23 cellular contexts compared by ENCODE assay signal in the genomic region with DNA sequence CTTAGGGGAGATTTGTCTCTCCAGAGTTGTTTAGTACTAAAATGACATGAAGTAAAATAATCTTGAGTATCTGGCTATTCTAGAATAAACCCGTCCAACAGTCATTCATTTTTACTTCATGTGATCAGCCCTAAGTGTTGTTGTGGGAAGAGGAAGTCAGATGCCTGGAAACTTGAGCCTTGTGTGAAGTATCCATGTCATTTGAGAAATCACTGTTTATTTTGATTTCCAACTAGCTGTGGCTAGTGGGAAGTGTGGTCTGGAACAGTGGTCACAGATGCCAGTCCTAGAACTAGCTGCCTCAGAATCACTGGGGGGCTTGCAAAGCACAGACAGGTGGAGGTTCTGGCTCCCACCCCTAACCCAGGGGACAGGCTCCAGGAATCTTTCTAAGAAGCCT.
DNase-seq lines count a peak whose midpoint lies in the region; ATAC-seq and TF ChIP-seq lines count a peak whose summit lies in the region.
"Had no signal": no experiment of that assay in that cellular context is flagged by ENCODE, and none has a peak within 500 bp of the region (broad histone marks: within the 10 kb centered on the region; RNA-seq: fewer than 3 reads in every experiment).

No MANE protein-coding gene starts in this region.

- H3K4me2 ChIP-seq in mesenchymal stem cell (ENCODE audit: low read length, poor library complexity, severe bottlenecking) = no peak overlapping the region
- H3K4me2 ChIP-seq: PC-9 had no signal

- H3K18ac ChIP-seq in mesenchymal stem cell (ENCODE audit: low read depth in 1 of 2, low read length in 2 of 2) = no peak overlapping the region

- DNase-seq in Right ventricle myocardium inferior (ENCODE audit: missing footprints) (no peak), Right ventricle myocardium superior (no peak), endodermal cell (no peak), mesenchymal stem cell (peak; percentile 58), CD1c-positive myeloid dendritic cell (ENCODE audit: extremely low spot score) (no peak), DMS153 treated with DMSO at 0.1 percent for 48 hours (lab: John Stamatoyannopoulos, UW; ENCODE audit: unreplicated experiment) (no peak)
- no peak for DNase-seq in activated effector memory CD4-positive, alpha-beta T cell treated with anti-CD3 and anti-CD28 coated beads, Interleukin-2, amount 50 U/mL, for 16 hours
- DNase-seq: activated CD4-positive, alpha-beta T cell treated with anti-CD3 and anti-CD28 coated beads, Interleukin-2, amount 50 U/mL, for 48 hours; amygdala; GF-D8; GOT3; kidney glomerular epithelial cell; NCI-H1417; NCI-H226; PC-9; stimulated activated naive CD4-positive, alpha-beta T cell treated with Interleukin-2 at 50 U/mL for 16 hours; tibial artery had no signal

- no peak overlapping the region for H3K4me3 Mint-ChIP-seq in endodermal cell
- H3K4me3 Mint-ChIP-seq: T-helper 2 cell treated with Interferon-gamma antibody and Interleukin-4, amounts not matched to agents 5 μg/mL and 100 μg/mL, for 36 hours had no signal

- H3K9me3 ChIP-seq in endodermal cell (ENCODE audit: control insufficient read depth, low read length) (no peaks in the 10 kb centered on the region), mesenchymal stem cell (ENCODE audit: control insufficient read depth, low read length) (no peaks in the 10 kb centered on the region)
- H3K9me3 ChIP-seq: BLaER1 treated with 17β-estradiol and CSF1 and Interleukin-3, amounts not matched to agents 10 nM and 100 nM; neutrophil; right atrium auricular region; tibial artery had no signal

- no peak overlapping the region for H3K23ac ChIP-seq in mesenchymal stem cell (ENCODE audit: low read length in 2 of 2)

- H2BK12ac ChIP-seq in mesenchymal stem cell (ENCODE audit: low read length in 2 of 2) = no peak overlapping the region

- no peak overlapping the region for H3K4ac ChIP-seq in mesenchymal stem cell (ENCODE audit: low read depth in 1 of 2, low read length in 2 of 2)

- H2BK5ac ChIP-seq in mesenchymal stem cell (ENCODE audit: low read depth, low read length, poor library complexity, severe bottlenecking) = no peak overlapping the region

- H3K27ac Mint-ChIP-seq in endodermal cell = no peak overlapping the region
- H3K27ac Mint-ChIP-seq: T-helper 2 cell treated with Interferon-gamma antibody and Interleukin-4, amounts not matched to agents 5 μg/mL and 100 μg/mL, for 36 hours had no signal

- no peak overlapping the region for H3K4me3 ChIP-seq in endodermal cell (ENCODE audit: low read length)
- H3K4me3 ChIP-seq in mesenchymal stem cell (ENCODE audit: insufficient read depth in 1 of 2, low read depth in 1 of 2, low read length in 2 of 2) = no peak overlapping the region
- H3K4me3 ChIP-seq: BLaER1 treated with 17β-estradiol and CSF1 and Interleukin-3, amounts not matched to agents 10 nM and 100 nM; GM12878; PC-9; right atrium auricular region; tibial artery had no signal

- H3K9me3 Mint-ChIP-seq in endodermal cell = no peaks in the 10 kb centered on the region
- H3K9me3 Mint-ChIP-seq: T-helper 2 cell treated with Interferon-gamma antibody and Interleukin-4, amounts not matched to agents 5 μg/mL and 100 μg/mL, for 36 hours had no signal

- ATAC-seq in Right ventricle myocardium inferior = peak; percentile 13
- ATAC-seq in Right ventricle myocardium superior (ENCODE audit: poor library complexity) = no peak
- no peak for ATAC-seq in HG02678 (IDR thresholded peaks at IDR 0.05; ENCODE audit: unreplicated experiment)
- ATAC-seq: GM12878 had no signal

- H3K9ac ChIP-seq in endodermal cell (ENCODE audit: extremely low read depth, low read length, poor library complexity, severe bottlenecking) = no peak overlapping the region
- no peak overlapping the region for H3K9ac ChIP-seq in mesenchymal stem cell (ENCODE audit: low read length)
- H3K9ac ChIP-seq: BLaER1 treated with 17β-estradiol and CSF1 and Interleukin-3, amounts not matched to agents 10 nM and 100 nM had no signal

- H2BK120ac ChIP-seq in mesenchymal stem cell (ENCODE audit: low read depth, low read length) = no peak overlapping the region

- H3K27me3 ChIP-seq in endodermal cell (ENCODE audit: control insufficient read depth, insufficient read depth, low read length, poor library complexity, severe bottlenecking) (no peaks in the 10 kb centered on the region), mesenchymal stem cell (ENCODE audit: control insufficient read depth in 1 of 2, insufficient read depth in 1 of 2, low read length in 2 of 2) (no peaks in the 10 kb centered on the region)
- H3K27me3 ChIP-seq: BLaER1 treated with 17β-estradiol and CSF1 and Interleukin-3, amounts not matched to agents 10 nM and 100 nM; neutrophil; right atrium auricular region; tibial artery had no signal

- no peaks in the 10 kb centered on the region for H3K4me1 ChIP-seq in endodermal cell (ENCODE audit: control insufficient read depth, insufficient read depth, low read length)
- peaks cover 3% of the 10 kb centered on the region for H3K4me1 ChIP-seq in mesenchymal stem cell (ENCODE audit: control insufficient read depth, insufficient read depth, low read depth, low read length)
- H3K4me1 ChIP-seq: right atrium auricular region, tibial artery had no signal

- H3K79me1 ChIP-seq in mesenchymal stem cell (replicated peaks; ENCODE audit: low read length, poor library complexity, severe bottlenecking) = no peaks in the 10 kb centered on the region

- H3K36me3 Mint-ChIP-seq in endodermal cell (ENCODE audit: low read depth) = peaks cover 69% of the 10 kb centered on the region

- H2BK15ac ChIP-seq in mesenchymal stem cell (ENCODE audit: low read depth, poor library complexity, severe bottlenecking) = no peak overlapping the region

- no peak for TF ChIP-seq CTCF in endodermal cell (conservative IDR thresholded peaks at IDR 0.05)

- intact Hi-C loops in Right ventricle myocardium inferior (cut with DNase I) (loop anchor here (10.0 kb wide), 1 partner anchor 558 kb away; no protein-coding TSS in a partner anchor), Right ventricle myocardium superior (cut with DNase I) (loop anchor here (5.0 kb wide), 1 partner anchor 75 kb away; the partner anchor contains the start of gene LIMD1)

- H2AFZ ChIP-seq in mesenchymal stem cell (ENCODE audit: low read depth, low read length) = no peak overlapping the region
- H2AFZ ChIP-seq: PC-9 had no signal

- H2AK5ac ChIP-seq in mesenchymal stem cell (ENCODE audit: low read length, severe bottlenecking) = no peak overlapping the region

- H3K27me3 Mint-ChIP-seq in endodermal cell (ENCODE audit: insufficient read depth) = no peaks in the 10 kb centered on the region

- 100% methylated on average over 1 of the region's 1 CpG; no CpG with 5 or more reads in 1 of the 2 experiments for WGBS in endodermal cell (ENCODE audit: insufficient coverage in 1 of 2, insufficient read length in 1 of 2), 2 experiments
- WGBS in mesenchymal stem cell = no CpG with 5 or more reads among the region's 1 CpG

- no peak overlapping the region for H4K91ac ChIP-seq in mesenchymal stem cell (ENCODE audit: low read length)

- no peak overlapping the region for H4K8ac ChIP-seq in mesenchymal stem cell (ENCODE audit: low read length)

- H3K36me3 ChIP-seq in endodermal cell (ENCODE audit: control insufficient read depth, insufficient read depth, low read length) (peaks cover 70% of the 10 kb centered on the region), mesenchymal stem cell (ENCODE audit: control insufficient read depth in 1 of 2, insufficient read depth in 2 of 2, low read depth in 1 of 2, low read length in 2 of 2) (peaks cover 37 to 72% of the 10 kb centered on the region in 2 experiments)

- no peak overlapping the region for H3K14ac ChIP-seq in mesenchymal stem cell (ENCODE audit: low read length in 2 of 2)

- H3K27ac ChIP-seq in endodermal cell (ENCODE audit: low read depth, low read length) (peak overlapping the region; percentile 48), mesenchymal stem cell (ENCODE audit: low read length, poor library complexity, severe bottlenecking) (no peak overlapping the region)
- H3K27ac ChIP-seq: neutrophil, PC-9, right atrium auricular region, tibial artery had no signal

- no peaks in the 10 kb centered on the region for H3K4me1 Mint-ChIP-seq in endodermal cell
